Comparison of ENCODE assay signal across 9 cellular contexts in the genomic region with DNA sequence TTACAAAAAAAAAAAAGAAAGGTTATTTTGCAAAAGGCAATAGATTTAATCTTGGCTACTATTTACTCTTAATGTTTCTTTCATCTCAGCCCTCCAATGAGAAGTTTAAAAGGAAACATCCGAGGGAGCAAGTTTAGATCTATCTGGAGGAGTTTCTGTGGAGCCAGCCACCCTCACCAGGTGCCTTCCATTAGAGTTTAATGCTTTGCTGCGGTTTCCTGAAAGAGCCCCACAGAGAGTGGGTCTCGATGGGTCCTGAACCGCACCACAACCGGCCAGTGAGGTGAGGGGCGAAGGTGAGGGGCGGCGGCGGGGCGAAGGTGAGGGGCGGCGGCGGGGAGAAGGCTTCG.
DNase-seq lines count a peak whose midpoint lies in the region; ATAC-seq lines count a peak whose summit lies in the region.
"Had no signal": no experiment of that assay in that cellular context is flagged by ENCODE, and none has a peak within 500 bp of the region (broad histone marks: within the 10 kb centered on the region; RNA-seq: fewer than 3 reads in every experiment).

No MANE protein-coding gene starts in this region.

- H3K4me3 Mint-ChIP-seq in stimulated activated effector memory CD8-positive, alpha-beta T cell treated with anti-CD3 and anti-CD28 coated beads, Interleukin-12 subunit alpha, Interleukin-12 subunit beta, amount 100 ng/mL, for 72 hours: peak overlapping the region; percentile 77

- peak overlapping the region; percentile 91 for H3K9ac ChIP-seq in adipocyte (ENCODE audit: low read length)

- peaks cover 6% of the 10 kb centered on the region for H3K36me3 Mint-ChIP-seq in stimulated activated effector memory CD8-positive, alpha-beta T cell treated with anti-CD3 and anti-CD28 coated beads, Interleukin-12 subunit alpha, Interleukin-12 subunit beta, amount 100 ng/mL, for 72 hours

- ATAC-seq in HG03521 (IDR thresholded peaks at IDR 0.05; ENCODE audit: unreplicated experiment): peak; percentile 0
- no peak for ATAC-seq in stimulated activated effector memory CD8-positive, alpha-beta T cell treated with anti-CD3 and anti-CD28 coated beads, Interleukin-12 subunit alpha, Interleukin-12 subunit beta, amount 100 ng/mL, for 72 hours
- ATAC-seq in HG03095 (IDR thresholded peaks at IDR 0.05; ENCODE audit: unreplicated experiment): no peak
- no peak for ATAC-seq in HG02798 (IDR thresholded peaks at IDR 0.05; ENCODE audit: poor library complexity, unreplicated experiment)

- H3K4me1 Mint-ChIP-seq in stimulated activated effector memory CD8-positive, alpha-beta T cell treated with anti-CD3 and anti-CD28 coated beads, Interleukin-12 subunit alpha, Interleukin-12 subunit beta, amount 100 ng/mL, for 72 hours: peaks cover 13% of the 10 kb centered on the region

- DNase-seq in NCI-H82 (lab: John Stamatoyannopoulos, UW): peak; percentile 53
- no peak for DNase-seq in NCI-H82 treated with DMSO at 0.1 percent for 48 hours (lab: John Stamatoyannopoulos, UW; ENCODE audit: unreplicated experiment)
- peak; percentile 43 for DNase-seq in adipocyte (ENCODE audit: low read depth)
- DNase-seq in stimulated activated effector memory CD8-positive, alpha-beta T cell treated with anti-CD3 and anti-CD28 coated beads, Interleukin-12 subunit alpha, Interleukin-12 subunit beta, amount 100 ng/mL, for 72 hours (ENCODE audit: low spot score in 2 of 2): no peak
- DNase-seq: DND-41 had no signal

- no peaks in the 10 kb centered on the region for H3K36me3 ChIP-seq in adipocyte (ENCODE audit: control insufficient read depth, insufficient read depth, low read length, severe bottlenecking)

- H3K4me1 ChIP-seq in adipocyte (ENCODE audit: control insufficient read depth, insufficient read depth, low read length): peaks cover 8% of the 10 kb centered on the region

- peaks cover 3% of the 10 kb centered on the region for H3K9me3 Mint-ChIP-seq in stimulated activated effector memory CD8-positive, alpha-beta T cell treated with anti-CD3 and anti-CD28 coated beads, Interleukin-12 subunit alpha, Interleukin-12 subunit beta, amount 100 ng/mL, for 72 hours

- H3K4me3 ChIP-seq in adipocyte (ENCODE audit: low read length) (peak overlapping the region; percentile 91), iPS-11a (ENCODE audit: low read depth, low read length) (peak overlapping the region; percentile 64)

- H3K27me3 ChIP-seq in adipocyte (replicated peaks; ENCODE audit: control insufficient read depth, insufficient read depth, low read length): no peaks in the 10 kb centered on the region

- peak overlapping the region; percentile 92 for H3K27ac Mint-ChIP-seq in stimulated activated effector memory CD8-positive, alpha-beta T cell treated with anti-CD3 and anti-CD28 coated beads, Interleukin-12 subunit alpha, Interleukin-12 subunit beta, amount 100 ng/mL, for 72 hours

- H3K9me3 ChIP-seq in adipocyte (ENCODE audit: control insufficient read depth, low read length): peaks cover 8% of the 10 kb centered on the region

Comparison
In these comparisons a context has a peak if more than half of its experiments do, and no peak if none do; other contexts are left out.
1. DNase-seq: peak in NCI-H82 (single experiment) and adipocyte (single experiment); none in NCI-H82 treated with DMSO at 0.1 percent for 48 hours (single experiment) and stimulated activated effector memory CD8-positive, alpha-beta T cell treated with anti-CD3 and anti-CD28 coated beads, Interleukin-12 subunit alpha, Interleukin-12 subunit beta, amount 100 ng/mL, for 72 hours (0 of 2).